Comparison of ENCODE assay signal across 17 cellular contexts in the genomic region with DNA sequence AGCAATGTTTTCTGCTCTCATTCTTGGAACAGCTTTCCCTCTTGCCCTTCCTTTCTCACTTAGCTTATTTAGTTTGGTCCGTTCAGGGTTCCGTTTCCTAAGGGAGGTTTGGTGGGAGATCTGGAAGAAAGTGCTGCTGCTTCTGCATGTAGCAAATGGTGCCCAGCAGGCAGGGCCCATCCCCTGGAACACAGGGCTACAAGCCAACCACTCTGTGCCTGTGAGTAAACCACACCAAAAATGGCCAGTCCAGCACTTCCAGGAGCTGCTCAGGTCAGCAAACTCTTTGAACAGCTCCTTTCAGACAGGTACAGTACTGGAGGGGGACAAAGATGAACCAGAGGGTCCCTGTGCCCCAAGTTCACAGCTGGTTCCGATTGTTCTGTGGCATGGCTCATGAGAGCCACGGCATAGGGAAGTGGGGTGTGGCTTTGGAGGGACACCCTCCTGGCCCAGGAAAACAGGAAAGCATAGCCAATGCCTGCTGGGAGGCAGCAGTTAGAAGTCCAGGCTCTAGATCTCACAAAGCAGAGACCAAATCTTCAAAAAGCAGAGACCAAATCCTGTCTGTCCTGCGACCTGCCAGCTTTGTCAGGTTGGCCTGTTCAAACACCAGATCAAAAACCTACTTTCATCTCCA. TPM values are rescaled to one million over a fixed set of nuclear protein-coding genes. Genes with fewer than 3 reads are reported as not detected.
DNase-seq lines count a peak whose midpoint lies in the region; ATAC-seq and TF ChIP-seq lines count a peak whose summit lies in the region.
"Had no signal": no experiment of that assay in that cellular context is flagged by ENCODE, and none has a peak within 500 bp of the region (broad histone marks: within the 10 kb centered on the region; RNA-seq: fewer than 3 reads in every experiment).

No MANE protein-coding gene starts in this region.

- H3K27ac ChIP-seq in gastroesophageal sphincter, result peak overlapping the region in 3 of 4 donors; percentile 64 to 77 (median 67)
- H3K27ac ChIP-seq in mesenchymal stem cell (ENCODE audit: low read length, poor library complexity, severe bottlenecking), result peak overlapping the region; percentile 40
- H3K27ac ChIP-seq in stomach smooth muscle (ENCODE audit: low read length), result peak overlapping the region; percentile 70
- H3K27ac ChIP-seq: PC-9 had no signal

- H3K18ac ChIP-seq in mesenchymal stem cell (ENCODE audit: low read depth in 1 of 2, low read length in 2 of 2), result no peak overlapping the region

- H3K27me3 ChIP-seq in gastroesophageal sphincter (no peaks in the 10 kb centered on the region), mesenchymal stem cell (ENCODE audit: control insufficient read depth in 1 of 2, insufficient read depth in 1 of 2, low read length in 2 of 2) (peaks cover 0 to 3% of the 10 kb centered on the region in 2 experiments), stomach smooth muscle (ENCODE audit: control insufficient read depth in 1 of 2, insufficient read depth in 2 of 2, low read length in 2 of 2) (no peaks in the 10 kb centered on the region)

- H3K9me3 ChIP-seq in gastroesophageal sphincter (no peaks in the 10 kb centered on the region), mesenchymal stem cell (ENCODE audit: control insufficient read depth, low read length) (no peaks in the 10 kb centered on the region), stomach smooth muscle (ENCODE audit: control insufficient read depth in 2 of 2, low read length in 2 of 2) (no peaks in the 10 kb centered on the region)

- H2AFZ ChIP-seq in mesenchymal stem cell (ENCODE audit: low read depth, low read length), result no peak overlapping the region
- H2AFZ ChIP-seq: PC-9 had no signal

- no peak overlapping the region for H2BK120ac ChIP-seq in mesenchymal stem cell (ENCODE audit: low read depth, low read length)

- no peak overlapping the region for H3K23ac ChIP-seq in mesenchymal stem cell (ENCODE audit: low read length in 2 of 2)

- CTCF ChIA-PET in WTC11 (lab: Charles Lee), result interaction anchor here (0.9 to 4.9 kb wide), 4 partner anchors 17 to 137 kb away, joined by 3 to 36 read pairs (median 8); no protein-coding TSS in a partner anchor

- no peaks in the 10 kb centered on the region for H3K9me3 Mint-ChIP-seq in WTC11
- no peaks in the 10 kb centered on the region for H3K9me3 Mint-ChIP-seq in glutamatergic neuron (ENCODE audit: unreplicated experiment)
- H3K9me3 Mint-ChIP-seq: CD4-positive, alpha-beta T cell had no signal

- peak overlapping the region; percentile 86 for H3K27ac Mint-ChIP-seq in WTC11
- H3K27ac Mint-ChIP-seq in glutamatergic neuron (ENCODE audit: unreplicated experiment), result no peak overlapping the region
- H3K27ac Mint-ChIP-seq: B cell; CD4-positive, alpha-beta T cell had no signal

- no peaks in the 10 kb centered on the region for H3K27me3 Mint-ChIP-seq in WTC11 (ENCODE audit: low read depth)
- H3K27me3 Mint-ChIP-seq in glutamatergic neuron (ENCODE audit: unreplicated experiment), result peaks cover 2% of the 10 kb centered on the region
- H3K27me3 Mint-ChIP-seq: CD4-positive, alpha-beta T cell had no signal

- peak overlapping the region; percentile 75 for H2AK5ac ChIP-seq in mesenchymal stem cell (ENCODE audit: low read length, severe bottlenecking)

- no peak overlapping the region for H4K8ac ChIP-seq in mesenchymal stem cell (ENCODE audit: low read length)

- TF ChIP-seq EP300 in gastroesophageal sphincter (IDR thresholded peaks at IDR 0.05), result no peak

- no peak overlapping the region for H3K4me2 ChIP-seq in mesenchymal stem cell (ENCODE audit: low read length, poor library complexity, severe bottlenecking)
- H3K4me2 ChIP-seq: PC-9 had no signal

- no peak for ATAC-seq in WTC11
- no peak for ATAC-seq in gastroesophageal sphincter
- no peak for ATAC-seq in HG03159 (IDR thresholded peaks at IDR 0.05; ENCODE audit: unreplicated experiment)
- no peak for ATAC-seq in GM19351 (IDR thresholded peaks at IDR 0.05; ENCODE audit: unreplicated experiment)
- no peak for ATAC-seq in HG03342 (IDR thresholded peaks at IDR 0.05; ENCODE audit: unreplicated experiment)

- no peak overlapping the region for H3K4me3 Mint-ChIP-seq in WTC11
- H3K4me3 Mint-ChIP-seq in glutamatergic neuron (ENCODE audit: unreplicated experiment), result no peak overlapping the region
- H3K4me3 Mint-ChIP-seq: B cell; CD4-positive, alpha-beta T cell had no signal

- no peak overlapping the region for H3K4ac ChIP-seq in mesenchymal stem cell (ENCODE audit: low read depth in 1 of 2, low read length in 2 of 2)

- H3K36me3 Mint-ChIP-seq in WTC11 (peaks cover 70% of the 10 kb centered on the region), glutamatergic neuron (ENCODE audit: unreplicated experiment) (peaks cover 9% of the 10 kb centered on the region)

- no peak overlapping the region for H3K14ac ChIP-seq in mesenchymal stem cell (ENCODE audit: low read length in 2 of 2)

- H3K4me1 Mint-ChIP-seq in WTC11 (peaks cover 60% of the 10 kb centered on the region), glutamatergic neuron (ENCODE audit: low read depth, unreplicated experiment) (peaks cover 7% of the 10 kb centered on the region)
- H3K4me1 Mint-ChIP-seq: B cell had no signal

- no peak overlapping the region for H4K91ac ChIP-seq in mesenchymal stem cell (ENCODE audit: low read length)

- TF ChIP-seq CTCF in WTC11 (IDR thresholded peaks at IDR 0.05), result no peak
- no peak for TF ChIP-seq CTCF in gastroesophageal sphincter (IDR thresholded peaks at IDR 0.05)
- TF ChIP-seq CTCF in glutamatergic neuron (IDR thresholded peaks at IDR 0.05; ENCODE audit: partially characterized antibody, unreplicated experiment), result no peak

- H3K4me3 ChIP-seq in gastroesophageal sphincter (no peak overlapping the region), mesenchymal stem cell (ENCODE audit: insufficient read depth in 1 of 2, low read depth in 1 of 2, low read length in 2 of 2) (no peak overlapping the region), stomach smooth muscle (ENCODE audit: low read length in 2 of 2) (peak overlapping the region in 1 of 2 donors; percentile 44)
- H3K4me3 ChIP-seq: PC-9 had no signal

- DNase-seq in WTC11 (ENCODE audit: low spot score) (no peak), mesenchymal stem cell (no peak), glutamatergic neuron (no peak)
- DNase-seq: ACHN; CD4-positive, alpha-beta T cell; DMS79; Karpas-422; NCI-H187 treated with DMSO at 0.1 percent for 48 hours; NCI-H446; NCI-H748 treated with DMSO at 0.1 percent for 48 hours; PC-9 had no signal

- H3K79me1 ChIP-seq in mesenchymal stem cell (replicated peaks; ENCODE audit: low read length, poor library complexity, severe bottlenecking), result no peaks in the 10 kb centered on the region

- no peak overlapping the region for H2BK12ac ChIP-seq in mesenchymal stem cell (ENCODE audit: low read length in 2 of 2)

- H3K36me3 ChIP-seq in gastroesophageal sphincter, result peaks cover 0 to 41% of the 10 kb centered on the region in 2 donors
- peaks cover 2 to 10% of the 10 kb centered on the region in 2 experiments for H3K36me3 ChIP-seq in mesenchymal stem cell (ENCODE audit: control insufficient read depth in 1 of 2, insufficient read depth in 2 of 2, low read depth in 1 of 2, low read length in 2 of 2)
- H3K36me3 ChIP-seq in stomach smooth muscle (ENCODE audit: control insufficient read depth in 2 of 2, insufficient read depth in 2 of 2, low read length in 2 of 2), result peaks cover 13 to 18% of the 10 kb centered on the region in 2 donors

- H3K9ac ChIP-seq in mesenchymal stem cell (ENCODE audit: low read length) (no peak overlapping the region), stomach smooth muscle (ENCODE audit: low read length in 2 of 2) (peak overlapping the region; percentile 23 to 64)

- POLR2A ChIA-PET in WTC11 (lab: Charles Lee), result no interaction called here

- H2BK5ac ChIP-seq in mesenchymal stem cell (ENCODE audit: low read depth, low read length, poor library complexity, severe bottlenecking), result peak overlapping the region; percentile 49

- no peak overlapping the region for H2BK15ac ChIP-seq in mesenchymal stem cell (ENCODE audit: low read depth, poor library complexity, severe bottlenecking)

- WGBS in gastroesophageal sphincter (ENCODE audit: low coverage in 1 of 2), 2 donors, result 19 to 69% methylated on average over 4 to 5 of the region's 5 CpGs
- WGBS in mesenchymal stem cell, result 82% methylated on average over 4 of the region's 5 CpGs

- H3K4me1 ChIP-seq in gastroesophageal sphincter (peaks cover 0 to 46% (median 7%) of the 10 kb centered on the region in 3 donors), mesenchymal stem cell (ENCODE audit: control insufficient read depth, insufficient read depth, low read depth, low read length) (peaks cover 25% of the 10 kb centered on the region), stomach smooth muscle (ENCODE audit: control insufficient read depth, insufficient read depth, low read length) (peaks cover 20% of the 10 kb centered on the region)

- no peak for TF ChIP-seq POLR2A in gastroesophageal sphincter (IDR thresholded peaks at IDR 0.05)

TF ChIP-seq in WTC11, 78 proteins besides CTCF, POLR2A, EP300 and RAD21 (continues in another document):
- TF ChIP-seq ZNF138 (CRISPR knock-in tag; conservative IDR thresholded peaks at IDR 0.05), result no peak
- no peak for TF ChIP-seq KAT7 (CRISPR knock-in tag; IDR thresholded peaks at IDR 0.05; ENCODE audit: borderline replicate concordance)
- no peak for TF ChIP-seq ZNF416 (CRISPR knock-in tag; IDR thresholded peaks at IDR 0.05)
- TF ChIP-seq RELA (CRISPR knock-in tag; IDR thresholded peaks at IDR 0.05; ENCODE audit: borderline replicate concordance), result no peak
- TF ChIP-seq, protein P1, sequence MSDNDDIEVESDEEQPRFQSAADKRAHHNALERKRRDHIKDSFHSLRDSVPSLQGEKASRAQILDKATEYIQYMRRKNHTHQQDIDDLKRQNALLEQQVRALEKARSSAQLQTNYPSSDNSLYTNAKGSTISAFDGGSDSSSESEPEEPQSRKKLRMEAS (CRISPR knock-in tag; IDR thresholded peaks at IDR 0.05), result no peak
- TF ChIP-seq, protein P2, sequence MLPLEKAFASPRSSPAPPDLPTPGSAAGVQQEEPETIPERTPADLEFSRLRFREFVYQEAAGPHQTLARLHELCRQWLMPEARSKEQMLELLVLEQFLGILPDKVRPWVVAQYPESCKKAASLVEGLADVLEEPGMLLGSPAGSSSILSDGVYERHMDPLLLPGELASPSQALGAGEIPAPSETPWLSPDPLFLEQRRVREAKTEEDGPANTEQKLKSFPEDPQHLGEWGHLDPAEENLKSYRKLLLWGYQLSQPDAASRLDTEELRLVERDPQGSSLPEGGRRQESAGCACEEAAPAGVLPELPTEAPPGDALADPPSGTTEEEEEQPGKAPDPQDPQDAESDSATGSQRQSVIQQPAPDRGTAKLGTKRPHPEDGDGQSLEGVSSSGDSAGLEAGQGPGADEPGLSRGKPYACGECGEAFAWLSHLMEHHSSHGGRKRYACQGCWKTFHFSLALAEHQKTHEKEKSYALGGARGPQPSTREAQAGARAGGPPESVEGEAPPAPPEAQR (CRISPR knock-in tag; IDR thresholded peaks at IDR 0.05), result no peak

RNA-seq across cellular contexts. Expression of a gene that starts 39.5 kb away (rescaled TPM):
- 41.2 to 45.8 TPM (median 41.6 TPM) in 3 replicates for total RNA-seq in WTC11 (2021)
- 10 to 100 TPM; 13.7 to 23.2 (median 15.2) TPM for total RNA-seq in gastroesophageal sphincter
- polyA plus RNA-seq in mesenchymal stem cell (2013, experiment 1 of 2), result 0.06 TPM
- polyA plus RNA-seq in mesenchymal stem cell (2013, experiment 2 of 2), result 0.03 TPM
- 3.7 TPM for total RNA-seq in glutamatergic neuron (ENCODE audit: unreplicated experiment)
- total RNA-seq: CD4-positive, alpha-beta T cell; PC-9 had no signal
